In genomic region chr2:181715033-181715630, GRCh38 we compare ENCODE assay signal across 8 cellular contexts. TPM values are rescaled to one million over a fixed set of nuclear protein-coding genes. Genes with fewer than 3 reads are reported as not detected.
DNase-seq lines count a peak whose midpoint lies in the region; ATAC-seq and TF ChIP-seq lines count a peak whose summit lies in the region.

No MANE protein-coding gene starts in this region.

- TF ChIP-seq CTCF in C4-2B (conservative IDR thresholded peaks at IDR 0.05), result peak; percentile 74

- peak; percentile 97 for ATAC-seq in GM19395 (IDR thresholded peaks at IDR 0.05; ENCODE audit: unreplicated experiment)
- peak; percentile 95 for ATAC-seq in HG03565 (IDR thresholded peaks at IDR 0.05; ENCODE audit: unreplicated experiment)

- DNase-seq in NCI-H69 (lab: John Stamatoyannopoulos, UW) (peak; percentile 88), dermis microvascular lymphatic vessel endothelial cell (ENCODE audit: low read depth in 2 of 2) (peak; percentile 56 to 80), lung microvascular endothelial cell (ENCODE audit: low read depth in 2 of 2) (peak; percentile 80 to 81)
- DNase-seq in activated CD4-positive, alpha-beta T cell treated with anti-CD3 and anti-CD28 coated beads, Interleukin-2, amount 50 U/mL, for 1 hour, result peak; percentile 65
- peak; percentile 13 for DNase-seq in stimulated activated CD8-positive, alpha-beta memory T cell treated with anti-CD3 and anti-CD28 coated beads, Interleukin-15, amount 100 ng/mL, for 24 hours (ENCODE audit: low read depth)

- H3K27ac ChIP-seq in C4-2B, result no peak overlapping the region

RNA-seq across cellular contexts. Expression of gene NEUROD1, which starts 34.8 kb away (rescaled TPM):
- total RNA-seq in dermis microvascular lymphatic vessel endothelial cell (not detected in 2 replicates), lung microvascular endothelial cell (not detected in 2 replicates)

RNA-seq across cellular contexts. Expression of gene CERKL, which starts 58.2 kb away (rescaled TPM):
- not detected in 2 replicates for total RNA-seq in dermis microvascular lymphatic vessel endothelial cell
- not detected in 2 replicates for total RNA-seq in lung microvascular endothelial cell

Comparison
In these comparisons a context has a peak if more than half of its experiments do, and no peak if none do; other contexts are left out.
1. DNase-seq: peak in every context shown above with its lines; median percentile 88 in NCI-H69; 80 in lung microvascular endothelial cell; 68 in dermis microvascular lymphatic vessel endothelial cell; 65 in activated CD4-positive, alpha-beta T cell treated with anti-CD3 and anti-CD28 coated beads, Interleukin-2, amount 50 U/mL, for 1 hour; 13 in stimulated activated CD8-positive, alpha-beta memory T cell treated with anti-CD3 and anti-CD28 coated beads, Interleukin-15, amount 100 ng/mL, for 24 hours.